Comparison of ENCODE assay signal across 22 cellular contexts in genomic region chrX:106631615-106632014, GRCh38. TPM values are rescaled to one million over a fixed set of nuclear protein-coding genes. Genes with fewer than 3 reads are reported as not detected.
DNase-seq lines count a peak whose midpoint lies in the region; ATAC-seq, FAIRE-seq and TF ChIP-seq lines count a peak whose summit lies in the region.
"Had no signal": no experiment of that assay in that cellular context is flagged by ENCODE, and none has a peak within 500 bp of the region (broad histone marks: within the 10 kb centered on the region; RNA-seq: fewer than 3 reads in every experiment).

No MANE protein-coding gene starts in this region.

- H3K27ac Mint-ChIP-seq in astrocyte (ENCODE audit: unreplicated experiment), result no peak overlapping the region
- H3K27ac Mint-ChIP-seq in neural crest cell (ENCODE audit: unreplicated experiment), result peak overlapping the region; percentile 71
- H3K27ac Mint-ChIP-seq: B cell; CD4-positive, alpha-beta T cell; CD8-positive, alpha-beta T cell had no signal

- CTCF ChIA-PET in HEK293 (lab: Yijun Ruan, JAX), result interaction anchor here (1.7 kb wide), 1 partner anchor 12 kb away, joined by 3 read pairs; no protein-coding TSS in a partner anchor

- H3K4me1 Mint-ChIP-seq in astrocyte (ENCODE audit: low read depth, unreplicated experiment), result no peaks in the 10 kb centered on the region
- H3K4me1 Mint-ChIP-seq in neural crest cell, result no peaks in the 10 kb centered on the region
- H3K4me1 Mint-ChIP-seq: B cell had no signal

- H3K4me3 Mint-ChIP-seq in astrocyte (ENCODE audit: unreplicated experiment) (no peak overlapping the region), neural crest cell (no peak overlapping the region)
- H3K4me3 Mint-ChIP-seq: B cell; CD4-positive, alpha-beta T cell; CD8-positive, alpha-beta T cell had no signal

- no peak for ATAC-seq in GM18502 (IDR thresholded peaks at IDR 0.05; ENCODE audit: poor library complexity, unreplicated experiment)
- ATAC-seq: A549; CD8-positive, alpha-beta T cell had no signal

- H3K27ac ChIP-seq in HEK293 (ENCODE audit: extremely low read depth, low read depth, low read length) (no peak overlapping the region), astrocyte (ENCODE audit: low read depth, low read length) (no peak overlapping the region)
- H3K27ac ChIP-seq: 22Rv1; A549; BLaER1 treated with 17β-estradiol and CSF1 and Interleukin-3, amounts not matched to agents 10 nM and 100 nM; C4-2B had no signal

- no peak for TF ChIP-seq CTCF in HEK293 (tag by site-specific recombination; IDR thresholded peaks at IDR 0.05)
- no peak for TF ChIP-seq CTCF in astrocyte (IDR thresholded peaks at IDR 0.05; ENCODE audit: insufficient read depth, low read depth, low read length)
- no peak for TF ChIP-seq CTCF in neural crest cell (conservative IDR thresholded peaks at IDR 0.05)

- H3K36me3 ChIP-seq in HEK293 (ENCODE audit: control insufficient read depth in 2 of 2, insufficient read depth in 1 of 2, low read length in 2 of 2) (peaks cover 29 to 36% of the 10 kb centered on the region in 2 experiments), astrocyte (ENCODE audit: insufficient read depth, low read length) (no peaks in the 10 kb centered on the region)

- H3K36me3 Mint-ChIP-seq in astrocyte (ENCODE audit: low read depth, unreplicated experiment) (no peaks in the 10 kb centered on the region), neural crest cell (ENCODE audit: low read depth) (peaks cover 4% of the 10 kb centered on the region)

- H3K27me3 Mint-ChIP-seq in astrocyte (ENCODE audit: low read depth, unreplicated experiment), result no peaks in the 10 kb centered on the region
- no peaks in the 10 kb centered on the region for H3K27me3 Mint-ChIP-seq in neural crest cell (ENCODE audit: low read depth)
- H3K27me3 Mint-ChIP-seq: B cell; CD4-positive, alpha-beta T cell had no signal

- H3K9ac ChIP-seq in astrocyte (ENCODE audit: low read length), result no peak overlapping the region
- H3K9ac ChIP-seq: BLaER1 treated with 17β-estradiol and CSF1 and Interleukin-3, amounts not matched to agents 10 nM and 100 nM had no signal

- H3K9me3 ChIP-seq in HEK293 (ENCODE audit: control insufficient read depth, insufficient read depth, low read depth, low read length), result no peaks in the 10 kb centered on the region
- H3K9me3 ChIP-seq in astrocyte (ENCODE audit: insufficient read depth, low read depth, low read length), result no peaks in the 10 kb centered on the region
- H3K9me3 ChIP-seq: A549; BLaER1 treated with 17β-estradiol and CSF1 and Interleukin-3, amounts not matched to agents 10 nM and 100 nM; Caco-2 had no signal

- peak; percentile 5 for FAIRE-seq in astrocyte (lab: Jason Lieb, UNC)
- FAIRE-seq: A549, D721Med, G401.6, GM12891, GM18507 had no signal

- H3K9me3 Mint-ChIP-seq in astrocyte (ENCODE audit: unreplicated experiment) (no peaks in the 10 kb centered on the region), neural crest cell (peaks cover 2% of the 10 kb centered on the region)
- H3K9me3 Mint-ChIP-seq: CD4-positive, alpha-beta T cell; CD8-positive, alpha-beta T cell had no signal

- no peaks in the 10 kb centered on the region for H3K4me1 ChIP-seq in HEK293 (ENCODE audit: control insufficient read depth, insufficient read depth, low read length)
- no peaks in the 10 kb centered on the region for H3K4me1 ChIP-seq in astrocyte (ENCODE audit: insufficient read depth, low read length)
- H3K4me1 ChIP-seq: A549; BLaER1 treated with 17β-estradiol and CSF1 and Interleukin-3, amounts not matched to agents 10 nM and 100 nM; Caco-2 had no signal

- no peak overlapping the region for H2AFZ ChIP-seq in astrocyte (ENCODE audit: low read depth, low read length)

- H3K4me3 ChIP-seq in HEK293 (ENCODE audit: low read depth, low read length), result no peak overlapping the region
- no peak overlapping the region for H3K4me3 ChIP-seq in astrocyte (ENCODE audit: insufficient read depth, low read depth, low read length)
- H3K4me3 ChIP-seq: A549; BLaER1 treated with 17β-estradiol and CSF1 and Interleukin-3, amounts not matched to agents 10 nM and 100 nM had no signal

- POLR2A ChIA-PET in HEK293 (lab: Yijun Ruan, JAX), result no interaction called here

- no peak overlapping the region for H3K4me2 ChIP-seq in astrocyte (ENCODE audit: low read length)
- H3K4me2 ChIP-seq: A549; BLaER1 treated with 17β-estradiol and CSF1 and Interleukin-3, amounts not matched to agents 10 nM and 100 nM had no signal

- H3K27me3 ChIP-seq in astrocyte (ENCODE audit: insufficient read depth, low read length), result no peaks in the 10 kb centered on the region

- no peaks in the 10 kb centered on the region for H4K20me1 ChIP-seq in astrocyte (ENCODE audit: insufficient read depth, low read length)
- H4K20me1 ChIP-seq: BLaER1 treated with 17β-estradiol and CSF1 and Interleukin-3, amounts not matched to agents 10 nM and 100 nM had no signal

- DNase-seq in astrocyte (ENCODE audit: low read depth) (no peak), neural crest cell (ENCODE audit: low read depth, low spot score) (no peak), mesenteric fat pad (ENCODE audit: low spot score) (no peak)
- DNase-seq: AML-193; Caco-2; Calu3; CD4-positive, alpha-beta T cell; CD8-positive, alpha-beta T cell; DMS79 treated with DMSO at 0.1 percent for 48 hours; GF-D8 had no signal

- no peaks in the 10 kb centered on the region for H3K79me2 ChIP-seq in astrocyte (ENCODE audit: insufficient read depth, low read length)

TF ChIP-seq in HEK293, 187 proteins besides CTCF, POLR2A, EP300 and RAD21:
- TF ChIP-seq BCL11B (tag by site-specific recombination; IDR thresholded peaks at IDR 0.05; ENCODE audit: low read depth) (no peak), ZNF366 (tag by site-specific recombination; conservative IDR thresholded peaks at IDR 0.05) (peak; percentile 55), PRDM1 (tag by site-specific recombination; IDR thresholded peaks at IDR 0.05) (peak; percentile 65)

RNA-seq across cellular contexts. Expression of gene RADX, which starts 19.8 kb away (rescaled TPM):
- total RNA-seq in astrocyte (3.0 and 3.9 TPM in 2 replicates), neural crest cell (17.4 and 19.9 TPM in 2 replicates), mesenteric fat pad (0.42 TPM)
- total RNA-seq: A172 had no signal
